In genomic region chr5:158746979-158747378, GRCh38 we compare ENCODE assay signal across 16 cellular contexts.
DNase-seq lines count a peak whose midpoint lies in the region; ATAC-seq and TF ChIP-seq lines count a peak whose summit lies in the region.
"Had no signal": no experiment of that assay in that cellular context is flagged by ENCODE, and none has a peak within 500 bp of the region (broad histone marks: within the 10 kb centered on the region; RNA-seq: fewer than 3 reads in every experiment).

No MANE protein-coding gene starts in this region.

- no peaks in the 10 kb centered on the region for H3F3A ChIP-seq in OCI-LY1 (ENCODE audit: insufficient read depth, low read length)

- no peaks in the 10 kb centered on the region for H3K9me3 ChIP-seq in BLaER1 treated with 17β-estradiol and CSF1 and Interleukin-3, amounts not matched to agents 10 nM and 100 nM (replicated peaks in 1 of 11)
- H3K9me3 ChIP-seq in OCI-LY1 (ENCODE audit: low read length): no peaks in the 10 kb centered on the region
- H3K9me3 ChIP-seq in thoracic aorta: no peaks in the 10 kb centered on the region

- no peak overlapping the region for H3K4me3 ChIP-seq in BLaER1 treated with 17β-estradiol and CSF1 and Interleukin-3, amounts not matched to agents 10 nM and 100 nM
- H3K4me3 ChIP-seq in OCI-LY1 (ENCODE audit: low read depth, low read length, poor library complexity, severe bottlenecking) (no peak overlapping the region), fibroblast of the aortic adventitia (ENCODE audit: low read depth, low read length) (no peak overlapping the region), thoracic aorta (no peak overlapping the region)
- H3K4me3 ChIP-seq: GM12878 had no signal

- H4K20me1 ChIP-seq in BLaER1 treated with 17β-estradiol and CSF1 and Interleukin-3, amounts not matched to agents 10 nM and 100 nM: peaks cover 0 to under 1% (median 0%) of the 10 kb centered on the region in 11 experiments; a peak in 1 of 22 replicates
- no peaks in the 10 kb centered on the region for H4K20me1 ChIP-seq in OCI-LY1 (ENCODE audit: insufficient read depth, low read length)

- peak overlapping the region in 2 of 11 experiments; percentile 12 to 70; a peak in 3 of 22 replicates for H3K27ac ChIP-seq in BLaER1 treated with 17β-estradiol and CSF1 and Interleukin-3, amounts not matched to agents 10 nM and 100 nM
- H3K27ac ChIP-seq in OCI-LY1 (ENCODE audit: low read depth, low read length, poor library complexity, severe bottlenecking) (peak overlapping the region; percentile 5), thoracic aorta (peak overlapping the region in 1 of 2 donors; percentile 4)

- no peak overlapping the region for H3K9ac ChIP-seq in BLaER1 treated with 17β-estradiol and CSF1 and Interleukin-3, amounts not matched to agents 10 nM and 100 nM
- H3K9ac ChIP-seq in OCI-LY1 (ENCODE audit: low read length): no peak overlapping the region

- peaks cover 0 to 93% (median 82%) of the 10 kb centered on the region in 11 experiments; a peak in 18 of 22 replicates for H3K36me3 ChIP-seq in BLaER1 treated with 17β-estradiol and CSF1 and Interleukin-3, amounts not matched to agents 10 nM and 100 nM
- peaks cover 10% of the 10 kb centered on the region; the same call in 1 of the 2 replicates for H3K36me3 ChIP-seq in OCI-LY1 (ENCODE audit: insufficient read depth, low read length)
- no peaks in the 10 kb centered on the region for H3K36me3 ChIP-seq in thoracic aorta

- H3K4me1 ChIP-seq in BLaER1 treated with 17β-estradiol and CSF1 and Interleukin-3, amounts not matched to agents 10 nM and 100 nM: peaks cover 28 to 100% (median 96%) of the 10 kb centered on the region in 10 experiments
- H3K4me1 ChIP-seq in OCI-LY1 (ENCODE audit: insufficient read depth, low read length, severe bottlenecking) (peaks cover 68% of the 10 kb centered on the region), thoracic aorta (ENCODE audit: control insufficient read depth in 1 of 2, low read depth in 2 of 2) (peaks cover 13 to 29% of the 10 kb centered on the region in 2 donors)

- H3K9me2 ChIP-seq in OCI-LY1 (ENCODE audit: low read depth, low read length): no peaks in the 10 kb centered on the region

- H2AFZ ChIP-seq in OCI-LY1 (ENCODE audit: low read length): no peak overlapping the region

- H3K4me2 ChIP-seq in BLaER1 treated with 17β-estradiol and CSF1 and Interleukin-3, amounts not matched to agents 10 nM and 100 nM: peak overlapping the region in 8 of 11 experiments; percentile 3 to 83 (median 72); a peak in 12 of 22 replicates
- H3K4me2 ChIP-seq in OCI-LY1 (ENCODE audit: low read length): no peak overlapping the region

- ATAC-seq in thoracic aorta (ENCODE audit: insufficient number of reproducible peaks, low FRiP score, low read depth): peak; percentile 81
- ATAC-seq in GM21381 (IDR thresholded peaks at IDR 0.05; ENCODE audit: unreplicated experiment): no peak
- ATAC-seq in GM18870 (IDR thresholded peaks at IDR 0.05; ENCODE audit: unreplicated experiment): no peak
- ATAC-seq: CD8-positive, alpha-beta T cell; GM12878; Panc1 had no signal

- no peak for TF ChIP-seq CTCF in OCI-LY1 (IDR thresholded peaks at IDR 0.05; ENCODE audit: low read length)
- TF ChIP-seq CTCF in fibroblast of the aortic adventitia (IDR thresholded peaks at IDR 0.05; ENCODE audit: insufficient read depth, low read length): no peak
- TF ChIP-seq CTCF in thoracic aorta (IDR thresholded peaks at IDR 0.05): no peak

- DNase-seq in fibroblast of the aortic adventitia (ENCODE audit: low read depth): peak; percentile 52
- DNase-seq in thoracic aorta (ENCODE audit: low spot score): no peak
- no peak for DNase-seq in putamen (ENCODE audit: low spot score)
- DNase-seq: CD8-positive, alpha-beta T cell; KG1; NCI-H1048; NCI-H146; NCI-H2081; NCI-H510A; NCI-H774 had no signal

- no peaks in the 10 kb centered on the region for H3K27me3 ChIP-seq in BLaER1 treated with 17β-estradiol and CSF1 and Interleukin-3, amounts not matched to agents 10 nM and 100 nM
- H3K27me3 ChIP-seq in OCI-LY1 (ENCODE audit: insufficient read depth, low read length) (no peaks in the 10 kb centered on the region), thoracic aorta (replicated peaks; ENCODE audit: insufficient read depth) (no peaks in the 10 kb centered on the region)

- H3K79me2 ChIP-seq in OCI-LY1 (ENCODE audit: insufficient read depth, low read length): peaks cover 4% of the 10 kb centered on the region; the same call in 1 of the 2 replicates
